12 cellular contexts compared by ENCODE assay signal in genomic region chr4:4388836-4389575, GRCh38.
"Had no signal": no experiment of that assay in that cellular context is flagged by ENCODE, and none has a peak within 500 bp of the region (broad histone marks: within the 10 kb centered on the region; RNA-seq: fewer than 3 reads in every experiment).

No MANE protein-coding gene starts in this region.

- H3K27ac Mint-ChIP-seq: activated CD4-positive, alpha-beta memory T cell treated with anti-CD3 and anti-CD28 coated beads, Interleukin-2, amount 10 ng/mL, durations not matched to agents 7 days and 5 days; nephron progenitor cell had no signal

- ATAC-seq: T-cell had no signal

- H3K9me3 Mint-ChIP-seq: activated CD4-positive, alpha-beta memory T cell treated with anti-CD3 and anti-CD28 coated beads, Interleukin-2, amount 10 ng/mL, durations not matched to agents 7 days and 5 days; nephron progenitor cell; T-cell had no signal

- H3K4me3 ChIP-seq: ovary had no signal

- H3K9me3 ChIP-seq: ovary, tibial nerve had no signal

- H3K27me3 ChIP-seq: ovary had no signal

- DNase-seq: activated CD4-positive, alpha-beta memory T cell treated with anti-CD3 and anti-CD28 coated beads, Interleukin-2, amount 10 ng/mL, durations not matched to agents 7 days and 5 days; activated gamma-delta T cell treated with Interleukin-2 at 50 U/mL for 16 hours; activated T-cell treated with anti-CD3 and anti-CD28 coated beads, Interleukin-2, amount 50 U/mL, for 48 hours; cortex of kidney; effector CD8-positive, alpha-beta T cell; nephron progenitor cell; retina; T-cell had no signal

- H3K36me3 ChIP-seq: ovary, tibial nerve had no signal

- H3K27ac ChIP-seq: epithelial cell of prostate, ovary, tibial nerve, VCaP had no signal
